ENCODE assay signal across 1 cellular context in genomic region chr17:42980766-42981397, GRCh38.
TF ChIP-seq lines count a peak whose summit lies in the region.

No MANE protein-coding gene starts in this region.

TF ChIP-seq in HepG2, 621 proteins besides CTCF, POLR2A, EP300 and RAD21 (continued from another document and continues in another):
- TF ChIP-seq, protein P1, sequence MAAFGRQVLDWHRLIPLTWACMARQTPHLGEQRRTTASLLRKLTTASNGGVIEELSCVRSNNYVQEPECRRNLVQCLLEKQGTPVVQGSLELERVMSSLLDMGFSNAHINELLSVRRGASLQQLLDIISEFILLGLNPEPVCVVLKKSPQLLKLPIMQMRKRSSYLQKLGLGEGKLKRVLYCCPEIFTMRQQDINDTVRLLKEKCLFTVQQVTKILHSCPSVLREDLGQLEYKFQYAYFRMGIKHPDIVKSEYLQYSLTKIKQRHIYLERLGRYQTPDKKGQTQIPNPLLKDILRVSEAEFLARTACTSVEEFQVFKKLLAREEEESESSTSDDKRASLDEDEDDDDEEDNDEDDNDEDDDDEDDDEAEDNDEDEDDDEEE (CRISPR knock-in tag; IDR thresholded peaks at IDR 0.05) = peak; percentile 73
- TF ChIP-seq SNAPC2 (CRISPR knock-in tag; IDR thresholded peaks at IDR 0.05) (no peak), ZNF781 (CRISPR knock-in tag; IDR thresholded peaks at IDR 0.05; ENCODE audit: borderline replicate concordance, not compliant biosample characterization) (peak; percentile 48), ZSCAN12 (CRISPR knock-in tag; IDR thresholded peaks at IDR 0.05) (no peak), MYNN (CRISPR knock-in tag; IDR thresholded peaks at IDR 0.05; ENCODE audit: low read depth) (no peak), MLX (CRISPR knock-in tag; IDR thresholded peaks at IDR 0.05) (no peak), STAG1 (CRISPR knock-in tag; IDR thresholded peaks at IDR 0.05) (peak; percentile 70), SALL2 (CRISPR knock-in tag; IDR thresholded peaks at IDR 0.05) (peak; percentile 63; the same call in 1 of the 2 replicates), MAF1 (CRISPR knock-in tag; IDR thresholded peaks at IDR 0.05; ENCODE audit: borderline replicate concordance) (no peak), KLF13 (CRISPR knock-in tag; IDR thresholded peaks at IDR 0.05) (0 out of 2 replicates have a peak, but pooled peaks have one; percentile 46), ZFP82 (CRISPR knock-in tag; IDR thresholded peaks at IDR 0.05; ENCODE audit: borderline replicate concordance) (peak; percentile 26; the same call in 1 of the 2 replicates), DBP (CRISPR knock-in tag; IDR thresholded peaks at IDR 0.05; ENCODE audit: not compliant biosample characterization) (no peak), GLMP (CRISPR knock-in tag; IDR thresholded peaks at IDR 0.05; ENCODE audit: borderline replicate concordance) (no peak), ZNF280D (CRISPR knock-in tag; IDR thresholded peaks at IDR 0.05) (peak; percentile 68; the same call in 1 of the 2 replicates), ZFP62 (CRISPR knock-in tag; IDR thresholded peaks at IDR 0.05) (no peak), TP53 (CRISPR knock-in tag; conservative IDR thresholded peaks at IDR 0.05) (0 out of 2 replicates have a peak, but pooled peaks have one; percentile 46), GATA4 (IDR thresholded peaks at IDR 0.05; ENCODE audit: borderline replicate concordance, low read depth) (no peak), TGIF2 (CRISPR knock-in tag; IDR thresholded peaks at IDR 0.05) (peak; percentile 24; the same call in 1 of the 2 replicates), GABPB1 (CRISPR knock-in tag; IDR thresholded peaks at IDR 0.05) (peak; percentile 75; the same call in 1 of the 2 replicates), HMG20B (CRISPR knock-in tag; conservative IDR thresholded peaks at IDR 0.05) (no peak), JUND (CRISPR knock-in tag; IDR thresholded peaks at IDR 0.05) (no peak), NAIF1 (CRISPR knock-in tag; IDR thresholded peaks at IDR 0.05; ENCODE audit: borderline replicate concordance) (peak; percentile 92), HOXA5 (CRISPR knock-in tag; IDR thresholded peaks at IDR 0.05) (no peak), ZNF275 (CRISPR knock-in tag; IDR thresholded peaks at IDR 0.05; ENCODE audit: borderline replicate concordance) (no peak), ZBTB44 (CRISPR knock-in tag; IDR thresholded peaks at IDR 0.05) (no peak; the same call in 1 of the 2 replicates), DRAP1 (CRISPR knock-in tag; IDR thresholded peaks at IDR 0.05) (no peak), ZNF296 (CRISPR knock-in tag; conservative IDR thresholded peaks at IDR 0.05) (0 out of 2 replicates have a peak, but pooled peaks have one; percentile 56), CCDC6 (CRISPR knock-in tag; IDR thresholded peaks at IDR 0.05) (peak; percentile 66; the same call in 1 of the 2 replicates), NFRKB (IDR thresholded peaks at IDR 0.05) (no peak), SMAD1 (CRISPR knock-in tag; IDR thresholded peaks at IDR 0.05; ENCODE audit: borderline replicate concordance, low read depth) (no peak), ZNF768 (CRISPR knock-in tag; IDR thresholded peaks at IDR 0.05) (no peak), AGO1 (IDR thresholded peaks at IDR 0.05; ENCODE audit: low read depth, low read length, poor library complexity, severe bottlenecking) (peak; percentile 65), ZNF678 (CRISPR knock-in tag; IDR thresholded peaks at IDR 0.05) (no peak; the same call in 1 of the 2 replicates), ZNF121 (CRISPR knock-in tag; IDR thresholded peaks at IDR 0.05) (peak; percentile 27; the same call in 1 of the 2 replicates), TEAD3 (CRISPR knock-in tag; optimal IDR thresholded peaks at IDR 0.05; ENCODE audit: borderline replicate concordance) (no peak), NCOA1 (CRISPR knock-in tag; IDR thresholded peaks at IDR 0.05) (no peak), FOXO4 (CRISPR knock-in tag; conservative IDR thresholded peaks at IDR 0.05) (peak; percentile 99), ZNF558 (CRISPR knock-in tag; IDR thresholded peaks at IDR 0.05; ENCODE audit: borderline replicate concordance) (peak; percentile 77; the same call in 1 of the 2 replicates), SMARCC2 (IDR thresholded peaks at IDR 0.05) (no peak), ZNF839 (CRISPR knock-in tag; IDR thresholded peaks at IDR 0.05; ENCODE audit: borderline replicate concordance) (no peak), RXRA (CRISPR knock-in tag; IDR thresholded peaks at IDR 0.05) (0 out of 2 replicates have a peak, but pooled peaks have one; percentile 28), ZNF367 (CRISPR knock-in tag; IDR thresholded peaks at IDR 0.05; ENCODE audit: borderline replicate concordance) (no peak; the same call in 1 of the 2 replicates), ZMAT3 (CRISPR knock-in tag; conservative IDR thresholded peaks at IDR 0.05) (no peak; the same call in 1 of the 2 replicates), TMF1 (CRISPR knock-in tag; IDR thresholded peaks at IDR 0.05; ENCODE audit: low read depth) (no peak), JUN (CRISPR knock-in tag; IDR thresholded peaks at IDR 0.05) (no peak)
- TF ChIP-seq, protein P2, sequence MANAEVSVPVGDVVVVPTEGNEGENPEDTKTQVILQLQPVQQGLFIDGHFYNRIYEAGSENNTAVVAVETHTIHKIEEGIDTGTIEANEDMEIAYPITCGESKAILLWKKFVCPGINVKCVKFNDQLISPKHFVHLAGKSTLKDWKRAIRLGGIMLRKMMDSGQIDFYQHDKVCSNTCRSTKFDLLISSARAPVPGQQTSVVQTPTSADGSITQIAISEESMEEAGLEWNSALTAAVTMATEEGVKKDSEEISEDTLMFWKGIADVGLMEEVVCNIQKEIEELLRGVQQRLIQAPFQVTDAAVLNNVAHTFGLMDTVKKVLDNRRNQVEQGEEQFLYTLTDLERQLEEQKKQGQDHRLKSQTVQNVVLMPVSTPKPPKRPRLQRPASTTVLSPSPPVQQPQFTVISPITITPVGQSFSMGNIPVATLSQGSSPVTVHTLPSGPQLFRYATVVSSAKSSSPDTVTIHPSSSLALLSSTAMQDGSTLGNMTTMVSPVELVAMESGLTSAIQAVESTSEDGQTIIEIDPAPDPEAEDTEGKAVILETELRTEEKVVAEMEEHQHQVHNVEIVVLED (CRISPR knock-in tag; IDR thresholded peaks at IDR 0.05; ENCODE audit: borderline replicate concordance) = peak; percentile 73; the same call in 1 of the 2 replicates
- TF ChIP-seq, protein P3, sequence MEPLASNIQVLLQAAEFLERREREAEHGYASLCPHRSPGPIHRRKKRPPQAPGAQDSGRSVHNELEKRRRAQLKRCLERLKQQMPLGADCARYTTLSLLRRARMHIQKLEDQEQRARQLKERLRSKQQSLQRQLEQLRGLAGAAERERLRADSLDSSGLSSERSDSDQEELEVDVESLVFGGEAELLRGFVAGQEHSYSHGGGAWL (CRISPR knock-in tag; IDR thresholded peaks at IDR 0.05) = peak; percentile 40; the same call in 1 of the 2 replicates
- TF ChIP-seq, protein P4, sequence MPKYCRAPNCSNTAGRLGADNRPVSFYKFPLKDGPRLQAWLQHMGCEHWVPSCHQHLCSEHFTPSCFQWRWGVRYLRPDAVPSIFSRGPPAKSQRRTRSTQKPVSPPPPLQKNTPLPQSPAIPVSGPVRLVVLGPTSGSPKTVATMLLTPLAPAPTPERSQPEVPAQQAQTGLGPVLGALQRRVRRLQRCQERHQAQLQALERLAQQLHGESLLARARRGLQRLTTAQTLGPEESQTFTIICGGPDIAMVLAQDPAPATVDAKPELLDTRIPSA (CRISPR knock-in tag; IDR thresholded peaks at IDR 0.05; ENCODE audit: borderline replicate concordance) = no peak
- TF ChIP-seq, protein P5, sequence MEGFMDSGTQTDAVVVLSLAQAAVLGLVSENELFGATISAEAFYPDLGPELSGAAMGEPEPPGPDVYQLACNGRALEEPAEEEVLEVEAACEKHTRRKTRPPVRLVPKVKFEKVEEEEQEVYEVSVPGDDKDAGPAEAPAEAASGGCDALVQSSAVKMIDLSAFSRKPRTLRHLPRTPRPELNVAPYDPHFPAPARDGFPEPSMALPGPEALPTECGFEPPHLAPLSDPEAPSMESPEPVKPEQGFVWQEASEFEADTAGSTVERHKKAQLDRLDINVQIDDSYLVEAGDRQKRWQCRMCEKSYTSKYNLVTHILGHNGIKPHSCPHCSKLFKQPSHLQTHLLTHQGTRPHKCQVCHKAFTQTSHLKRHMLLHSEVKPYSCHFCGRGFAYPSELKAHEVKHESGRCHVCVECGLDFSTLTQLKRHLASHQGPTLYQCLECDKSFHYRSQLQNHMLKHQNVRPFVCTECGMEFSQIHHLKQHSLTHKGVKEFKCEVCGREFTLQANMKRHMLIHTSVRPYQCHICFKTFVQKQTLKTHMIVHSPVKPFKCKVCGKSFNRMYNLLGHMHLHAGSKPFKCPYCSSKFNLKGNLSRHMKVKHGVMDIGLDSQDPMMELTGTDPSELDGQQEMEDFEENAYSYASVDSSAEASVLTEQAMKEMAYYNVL (CRISPR knock-in tag; IDR thresholded peaks at IDR 0.05; ENCODE audit: borderline replicate concordance) = no peak
